Comparison of ENCODE assay signal across 1 cellular context in the genomic region with DNA sequence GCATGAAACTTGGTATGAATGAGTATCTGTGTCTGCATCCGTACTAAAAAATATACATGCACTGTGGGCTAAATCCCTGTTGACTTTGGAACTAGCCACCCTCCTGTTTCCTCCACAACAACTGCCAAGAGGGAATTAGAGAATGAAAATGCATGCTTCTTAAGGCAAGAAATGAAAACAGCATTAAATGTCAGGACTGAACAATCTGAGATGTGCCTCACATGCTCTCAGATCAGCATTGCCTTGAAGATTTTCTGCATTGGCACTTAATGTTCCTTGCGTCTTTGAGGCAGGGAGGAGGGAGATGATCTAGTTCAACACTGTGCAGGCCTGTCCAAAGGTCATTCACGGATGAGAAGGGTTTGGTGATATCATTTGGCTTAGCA.
TF ChIP-seq lines count a peak whose summit lies in the region.

No MANE protein-coding gene starts in this region.

TF ChIP-seq in SK-N-SH treated with all-trans-retinoic acid at 6 μM for 48 hours, 23 proteins besides CTCF, POLR2A, EP300 and RAD21 (continued from another document):
- TF ChIP-seq POU6F1 (CRISPR knock-in tag; IDR thresholded peaks at IDR 0.05; ENCODE audit: borderline replicate concordance, low read depth) = no peak
- no peak for TF ChIP-seq ZNF8 (CRISPR knock-in tag; IDR thresholded peaks at IDR 0.05)
- TF ChIP-seq ZC3H10 (CRISPR knock-in tag; IDR thresholded peaks at IDR 0.05) = no peak
- TF ChIP-seq GLIS3 (CRISPR knock-in tag; IDR thresholded peaks at IDR 0.05) = no peak
- TF ChIP-seq SNAI2 (CRISPR knock-in tag; IDR thresholded peaks at IDR 0.05) = no peak
- no peak for TF ChIP-seq PPARA (CRISPR knock-in tag; IDR thresholded peaks at IDR 0.05; ENCODE audit: borderline replicate concordance)
